25 cellular contexts compared by ENCODE assay signal in the genomic region with DNA sequence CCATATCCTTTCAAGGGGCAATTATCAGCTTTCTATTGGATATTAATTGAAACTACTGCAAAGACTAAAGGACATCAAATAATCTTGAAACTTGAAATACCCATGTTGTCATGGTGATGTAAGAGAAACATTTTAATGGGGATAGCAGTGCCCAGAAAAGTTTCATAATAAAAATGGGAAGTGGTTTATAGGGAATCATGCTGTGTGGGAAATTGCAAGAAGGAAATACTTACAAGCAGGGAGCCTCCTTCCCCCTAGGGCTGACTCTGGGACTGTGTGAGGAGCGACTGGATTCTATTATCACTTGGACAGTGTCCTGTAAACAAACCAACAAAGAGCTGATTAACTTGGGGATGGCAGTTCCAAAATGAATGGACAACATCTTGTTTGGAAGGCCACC.
"Had no signal": no experiment of that assay in that cellular context is flagged by ENCODE, and none has a peak within 500 bp of the region (broad histone marks: within the 10 kb centered on the region; RNA-seq: fewer than 3 reads in every experiment).

No MANE protein-coding gene starts in this region.

- DNase-seq: activated CD4-positive, alpha-beta T cell treated with anti-CD3 and anti-CD28 coated beads for 4 hours; activated CD4-positive, alpha-beta T cell treated with anti-CD3 and anti-CD28 coated beads, Interleukin-2, amount 50 U/mL, for 48 hours; activated CD4-positive, CD25-positive, alpha-beta regulatory T cell; activated CD8-positive, alpha-beta memory T cell treated with anti-CD3 and anti-CD28 coated beads, Interleukin-2, amount 50 U/mL, for 48 hours; activated naive CD4-positive, alpha-beta T cell; activated T-cell treated with anti-CD3 and anti-CD28 coated beads, Interleukin-2, amount 50 U/mL, for 4 hours; adrenal gland; brain microvascular endothelial cell; central memory CD4-positive, alpha-beta T cell; effector memory CD4-positive, alpha-beta T cell; heart right ventricle; islet precursor cell; left colon; lower lobe of right lung; naive thymus-derived CD4-positive, alpha-beta T cell; retina; substantia nigra; thyroid gland had no signal

- H3K27me3 ChIP-seq: adrenal gland, ascending aorta, brain microvascular endothelial cell, heart right ventricle, thyroid gland had no signal

- H3K4me3 Mint-ChIP-seq: activated naive CD8-positive, alpha-beta T cell; activated T-cell treated with anti-CD3 and anti-CD28 coated beads, Interleukin-2, amount 50 U/mL, for 4 hours; naive thymus-derived CD4-positive, alpha-beta T cell; neural crest cell; stimulated activated naive CD8-positive, alpha-beta T cell treated with anti-CD3 and anti-CD28 coated beads, Interleukin-15, Interleukin-2, amounts not matched to agents 100 ng/mL and 50 ng/mL, for 24 hours; T-helper 1 cell treated with Interleukin-12 subunit alpha and Interleukin-12 subunit beta and Interleukin-4 antibody, amounts not matched to agents 30 μg/mL and 1 μg/mL, for 36 hours had no signal

- H3K36me3 ChIP-seq: adrenal gland, ascending aorta, brain microvascular endothelial cell, heart right ventricle, lower lobe of right lung, thyroid gland had no signal

- ATAC-seq: activated T-cell treated with anti-CD3 and anti-CD28 coated beads, Interleukin-2, amount 50 U/mL, for 4 hours; esophagus mucosa; left colon; lower lobe of right lung; naive thymus-derived CD4-positive, alpha-beta T cell had no signal

- H3K36me3 Mint-ChIP-seq: activated naive CD8-positive, alpha-beta T cell; naive thymus-derived CD4-positive, alpha-beta T cell had no signal

- H3K4me1 ChIP-seq: adrenal gland, ascending aorta, heart right ventricle, lower lobe of right lung, thyroid gland had no signal

- H3K4me3 ChIP-seq: adrenal gland, ascending aorta, heart right ventricle, lower lobe of right lung, thyroid gland had no signal

- H3K27ac ChIP-seq: adrenal gland, ascending aorta, brain microvascular endothelial cell, heart right ventricle, lower lobe of right lung, thyroid gland had no signal

- H3K9me3 ChIP-seq: adrenal gland, ascending aorta, lower lobe of right lung, thyroid gland had no signal

- H3K27ac Mint-ChIP-seq: activated naive CD8-positive, alpha-beta T cell; activated T-helper 2 cell treated with anti-CD3 and anti-CD28 coated beads, Interferon-gamma antibody, Interleukin-2, Interleukin-4, amounts not matched to agents 10 μg/mL and 5 μg/mL and 100 μg/mL, durations not matched to agents 14 hours and 24 hours and 36 hours; naive thymus-derived CD4-positive, alpha-beta T cell; stimulated activated naive CD8-positive, alpha-beta T cell treated with anti-CD3 and anti-CD28 coated beads, Interleukin-15, Interleukin-2, amounts not matched to agents 100 ng/mL and 50 ng/mL, for 24 hours; T-helper 1 cell treated with Interleukin-12 subunit alpha and Interleukin-12 subunit beta and Interleukin-4 antibody, amounts not matched to agents 30 μg/mL and 1 μg/mL, for 36 hours had no signal

- H3K27me3 Mint-ChIP-seq: activated naive CD8-positive, alpha-beta T cell; naive thymus-derived CD4-positive, alpha-beta T cell; stimulated activated naive CD8-positive, alpha-beta T cell treated with anti-CD3 and anti-CD28 coated beads, Interleukin-15, Interleukin-2, amounts not matched to agents 100 ng/mL and 50 ng/mL, for 24 hours had no signal

- H3K4me1 Mint-ChIP-seq: naive thymus-derived CD4-positive, alpha-beta T cell had no signal
